ENCODE assay signal across 8 cellular contexts in the genomic region with DNA sequence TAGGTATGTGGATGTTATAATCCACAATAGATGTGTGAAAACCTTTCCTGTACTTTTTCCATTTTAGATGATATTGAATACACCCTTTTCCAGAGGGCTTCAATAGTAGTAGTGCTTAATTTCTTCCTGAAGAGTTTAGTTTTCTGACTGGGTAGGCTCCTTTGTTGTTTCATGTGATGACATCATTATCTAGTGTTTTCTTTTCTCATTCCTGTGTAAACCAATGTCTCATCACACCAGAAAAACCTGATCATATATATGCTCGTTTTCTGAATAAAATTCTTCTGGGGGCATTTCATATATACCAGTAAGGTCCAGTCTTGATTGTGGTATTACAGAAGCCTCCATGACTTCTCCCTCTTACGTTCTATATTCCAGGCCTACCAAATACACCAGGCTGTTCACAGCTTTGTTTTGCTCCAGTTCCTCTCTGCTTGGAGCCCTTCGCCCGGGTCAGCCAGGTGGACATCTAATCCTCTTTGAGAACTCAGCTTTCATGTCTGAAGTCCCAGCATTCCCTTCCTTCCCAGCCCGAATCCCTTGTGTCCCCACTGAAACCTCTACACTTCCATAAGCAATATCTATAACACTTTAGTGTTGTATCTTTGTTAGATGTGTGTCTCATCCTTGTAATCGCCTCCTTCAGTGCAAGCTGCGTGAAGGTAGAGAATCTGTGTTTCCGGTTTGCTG. TPM values are rescaled to one million over a fixed set of nuclear protein-coding genes. Genes with fewer than 3 reads are reported as not detected.
DNase-seq lines count a peak whose midpoint lies in the region; ATAC-seq and TF ChIP-seq lines count a peak whose summit lies in the region.

No MANE protein-coding gene starts in this region.

- H3K36me3 ChIP-seq in DND-41 (ENCODE audit: insufficient read depth, low read length) (no peaks in the 10 kb centered on the region), parathyroid adenoma (ENCODE audit: control insufficient read depth, insufficient read depth, low read length) (no peaks in the 10 kb centered on the region)

- H3K27ac Mint-ChIP-seq in chondrocyte (ENCODE audit: unreplicated experiment) = no peak overlapping the region

- H3K4me1 Mint-ChIP-seq in chondrocyte (ENCODE audit: low read depth) = peaks cover 43% of the 10 kb centered on the region

- no peaks in the 10 kb centered on the region for H3K9me3 ChIP-seq in DND-41 (ENCODE audit: insufficient read depth, low read length, severe bottlenecking)
- no peaks in the 10 kb centered on the region for H3K9me3 ChIP-seq in parathyroid adenoma (ENCODE audit: control insufficient read depth, low read length)

- H3K4me1 ChIP-seq in DND-41 (ENCODE audit: insufficient read depth, low read length) (peaks cover 60% of the 10 kb centered on the region), parathyroid adenoma (peaks cover 8% of the 10 kb centered on the region)

- H3K27me3 ChIP-seq in DND-41 (ENCODE audit: insufficient read depth, low read length, poor library complexity) = no peaks in the 10 kb centered on the region
- H3K27me3 ChIP-seq in parathyroid adenoma (ENCODE audit: control insufficient read depth, insufficient read depth, low read length) = no peaks in the 10 kb centered on the region

- H3K9ac ChIP-seq in DND-41 (ENCODE audit: low read depth, low read length) (peak overlapping the region; percentile 21; the same call in 1 of the 2 replicates), parathyroid adenoma (no peak overlapping the region)

- H2AFZ ChIP-seq in DND-41 (ENCODE audit: low read depth, low read length) (no peak overlapping the region), parathyroid adenoma (no peak overlapping the region)

- DNase-seq in DND-41 (no peak), NCI-H524 (lab: John Stamatoyannopoulos, UW) (peak; percentile 61 to 66), epithelial cell of esophagus (ENCODE audit: low read depth) (peak; percentile 75), NCI-H1930 (lab: John Stamatoyannopoulos, UW) (no peak), chondrocyte (ENCODE audit: low spot score) (no peak)
- no peak for DNase-seq in stimulated activated naive CD4-positive, alpha-beta T cell (lab: John Stamatoyannopoulos, UW)

- H3K27ac ChIP-seq in DND-41 (ENCODE audit: low read length) (peak overlapping the region; percentile 5; the same call in 1 of the 2 replicates), parathyroid adenoma (no peak overlapping the region)

- peak overlapping the region; percentile 64 for H3K4me2 ChIP-seq in DND-41 (ENCODE audit: insufficient read depth, low read length)
- H3K4me2 ChIP-seq in parathyroid adenoma (ENCODE audit: low read length) = peak overlapping the region; percentile 51

- H3K79me2 ChIP-seq in DND-41 (ENCODE audit: insufficient read depth, low read length) (peaks cover 70% of the 10 kb centered on the region), parathyroid adenoma (peaks cover 30% of the 10 kb centered on the region)

- no peaks in the 10 kb centered on the region for H3K36me3 Mint-ChIP-seq in chondrocyte (ENCODE audit: low read depth)

- no peak for TF ChIP-seq CTCF in DND-41 (IDR thresholded peaks at IDR 0.05; ENCODE audit: borderline replicate concordance, extremely low read depth, low read length, poor library complexity, severe bottlenecking)
- TF ChIP-seq CTCF in epithelial cell of esophagus (IDR thresholded peaks at IDR 0.05; ENCODE audit: insufficient read depth, low read depth, low read length, missing control alignments) = no peak
- TF ChIP-seq CTCF in parathyroid adenoma (IDR thresholded peaks at IDR 0.05) = no peak
- no peak for TF ChIP-seq CTCF in chondrocyte (IDR thresholded peaks at IDR 0.05)

- ATAC-seq in DND-41 (ENCODE audit: insufficient read depth, low read depth) = no peak
- ATAC-seq in HG02840 (IDR thresholded peaks at IDR 0.05; ENCODE audit: low FRiP score, unreplicated experiment) = no peak

- no peaks in the 10 kb centered on the region for H3K27me3 Mint-ChIP-seq in chondrocyte (ENCODE audit: low read depth)

- no peak overlapping the region for H3K4me3 Mint-ChIP-seq in chondrocyte (ENCODE audit: unreplicated experiment)

- H4K20me1 ChIP-seq in DND-41 (ENCODE audit: insufficient read depth, low read length) = peaks cover 20% of the 10 kb centered on the region

- H3K4me3 ChIP-seq in DND-41 (ENCODE audit: low read depth in 1 of 2, low read length in 2 of 2) (peak overlapping the region in 1 of 2 experiments; percentile 76; a peak in 2 of 4 replicates), epithelial cell of esophagus (ENCODE audit: low read length) (peak overlapping the region; percentile 91), parathyroid adenoma (ENCODE audit: low read depth, low read length) (peak overlapping the region; percentile 51)

- no peaks in the 10 kb centered on the region for H3K9me3 Mint-ChIP-seq in chondrocyte (ENCODE audit: low read depth)

RNA-seq across cellular contexts. Expression of a gene that starts 1.8 kb away (rescaled TPM):
- 131 to 142 TPM (median 132 TPM) in 3 replicates for total RNA-seq in chondrocyte

Comparison
In these comparisons a context has a peak if more than half of its experiments do, and no peak if none do; other contexts are left out.
1. DNase-seq: peak in NCI-H524 (2 of 2) and epithelial cell of esophagus (single experiment); none in DND-41 (single experiment), stimulated activated naive CD4-positive, alpha-beta T cell (0 of 6), NCI-H1930 (0 of 2) and chondrocyte (single experiment).